In genomic region chr2:219001577-219002394, GRCh38 we compare ENCODE assay signal across 8 cellular contexts.
DNase-seq lines count a peak whose midpoint lies in the region; ATAC-seq lines count a peak whose summit lies in the region.

No MANE protein-coding gene starts in this region.

- no peak overlapping the region for H3K27ac Mint-ChIP-seq in memory B cell

- peaks cover 40% of the 10 kb centered on the region for H3K27me3 Mint-ChIP-seq in memory B cell

- peak overlapping the region; percentile 61 for H3K4me3 Mint-ChIP-seq in memory B cell

- ATAC-seq in memory B cell (ENCODE audit: low read depth) (peak; percentile 26), HG03139 (IDR thresholded peaks at IDR 0.05; ENCODE audit: unreplicated experiment) (no peak), GM18502 (IDR thresholded peaks at IDR 0.05; ENCODE audit: poor library complexity, unreplicated experiment) (no peak), GM19452 (IDR thresholded peaks at IDR 0.05; ENCODE audit: unreplicated experiment) (no peak)

- no peaks in the 10 kb centered on the region for H3K9me3 Mint-ChIP-seq in memory B cell

- peaks cover 14% of the 10 kb centered on the region for H3K4me1 Mint-ChIP-seq in memory B cell

- DNase-seq in D341Med (ENCODE audit: low spot score) (peak; percentile 49), NCI-H1694 (lab: John Stamatoyannopoulos, UW) (peak; percentile 97), memory B cell (ENCODE audit: low spot score in 2 of 2) (peak in 1 of 2 donors; percentile 26), SKM-1 treated with dmso at 0.1 percent for 144 hours (lab: John Stamatoyannopoulos, UW; ENCODE audit: unreplicated experiment) (no peak)
- DNase-seq in activated T-helper 9 cell treated with anti-CD3 and anti-CD28 coated beads, Interleukin-2, amount 50 U/mL, for 16 hours (ENCODE audit: low read depth): peak; percentile 19

- H3K36me3 Mint-ChIP-seq in memory B cell: no peaks in the 10 kb centered on the region
